ENCODE assay signal across 1 cellular context in genomic region chr5:131671994-131672655, GRCh38.
TF ChIP-seq lines count a peak whose summit lies in the region.

No MANE protein-coding gene starts in this region.

TF ChIP-seq in K562, 482 proteins besides CTCF, POLR2A, EP300 and RAD21 (continued from another document and continues in another):
- TF ChIP-seq, protein P1, sequence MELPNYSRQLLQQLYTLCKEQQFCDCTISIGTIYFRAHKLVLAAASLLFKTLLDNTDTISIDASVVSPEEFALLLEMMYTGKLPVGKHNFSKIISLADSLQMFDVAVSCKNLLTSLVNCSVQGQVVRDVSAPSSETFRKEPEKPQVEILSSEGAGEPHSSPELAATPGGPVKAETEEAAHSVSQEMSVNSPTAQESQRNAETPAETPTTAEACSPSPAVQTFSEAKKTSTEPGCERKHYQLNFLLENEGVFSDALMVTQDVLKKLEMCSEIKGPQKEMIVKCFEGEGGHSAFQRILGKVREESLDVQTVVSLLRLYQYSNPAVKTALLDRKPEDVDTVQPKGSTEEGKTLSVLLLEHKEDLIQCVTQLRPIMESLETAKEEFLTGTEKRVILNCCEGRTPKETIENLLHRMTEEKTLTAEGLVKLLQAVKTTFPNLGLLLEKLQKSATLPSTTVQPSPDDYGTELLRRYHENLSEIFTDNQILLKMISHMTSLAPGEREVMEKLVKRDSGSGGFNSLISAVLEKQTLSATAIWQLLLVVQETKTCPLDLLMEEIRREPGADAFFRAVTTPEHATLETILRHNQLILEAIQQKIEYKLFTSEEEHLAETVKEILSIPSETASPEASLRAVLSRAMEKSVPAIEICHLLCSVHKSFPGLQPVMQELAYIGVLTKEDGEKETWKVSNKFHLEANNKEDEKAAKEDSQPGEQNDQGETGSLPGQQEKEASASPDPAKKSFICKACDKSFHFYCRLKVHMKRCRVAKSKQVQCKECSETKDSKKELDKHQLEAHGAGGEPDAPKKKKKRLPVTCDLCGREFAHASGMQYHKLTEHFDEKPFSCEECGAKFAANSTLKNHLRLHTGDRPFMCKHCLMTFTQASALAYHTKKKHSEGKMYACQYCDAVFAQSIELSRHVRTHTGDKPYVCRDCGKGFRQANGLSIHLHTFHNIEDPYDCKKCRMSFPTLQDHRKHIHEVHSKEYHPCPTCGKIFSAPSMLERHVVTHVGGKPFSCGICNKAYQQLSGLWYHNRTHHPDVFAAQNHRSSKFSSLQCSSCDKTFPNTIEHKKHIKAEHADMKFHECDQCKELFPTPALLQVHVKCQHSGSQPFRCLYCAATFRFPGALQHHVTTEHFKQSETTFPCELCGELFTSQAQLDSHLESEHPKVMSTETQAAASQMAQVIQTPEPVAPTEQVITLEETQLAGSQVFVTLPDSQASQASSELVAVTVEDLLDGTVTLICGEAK (IDR thresholded peaks at IDR 0.05) = no peak
- TF ChIP-seq, protein P1 (CRISPR knock-in tag; IDR thresholded peaks at IDR 0.05) = no peak
- no peak for TF ChIP-seq ZNF57 (CRISPR knock-in tag; IDR thresholded peaks at IDR 0.05)
- no peak for TF ChIP-seq TBP (optimal IDR thresholded peaks at IDR 0.05; ENCODE audit: low read depth, low read length)
- TF ChIP-seq, protein P2, sequence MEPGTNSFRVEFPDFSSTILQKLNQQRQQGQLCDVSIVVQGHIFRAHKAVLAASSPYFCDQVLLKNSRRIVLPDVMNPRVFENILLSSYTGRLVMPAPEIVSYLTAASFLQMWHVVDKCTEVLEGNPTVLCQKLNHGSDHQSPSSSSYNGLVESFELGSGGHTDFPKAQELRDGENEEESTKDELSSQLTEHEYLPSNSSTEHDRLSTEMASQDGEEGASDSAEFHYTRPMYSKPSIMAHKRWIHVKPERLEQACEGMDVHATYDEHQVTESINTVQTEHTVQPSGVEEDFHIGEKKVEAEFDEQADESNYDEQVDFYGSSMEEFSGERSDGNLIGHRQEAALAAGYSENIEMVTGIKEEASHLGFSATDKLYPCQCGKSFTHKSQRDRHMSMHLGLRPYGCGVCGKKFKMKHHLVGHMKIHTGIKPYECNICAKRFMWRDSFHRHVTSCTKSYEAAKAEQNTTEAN (CRISPR knock-in tag; IDR thresholded peaks at IDR 0.05) = no peak
- TF ChIP-seq, protein P3, sequence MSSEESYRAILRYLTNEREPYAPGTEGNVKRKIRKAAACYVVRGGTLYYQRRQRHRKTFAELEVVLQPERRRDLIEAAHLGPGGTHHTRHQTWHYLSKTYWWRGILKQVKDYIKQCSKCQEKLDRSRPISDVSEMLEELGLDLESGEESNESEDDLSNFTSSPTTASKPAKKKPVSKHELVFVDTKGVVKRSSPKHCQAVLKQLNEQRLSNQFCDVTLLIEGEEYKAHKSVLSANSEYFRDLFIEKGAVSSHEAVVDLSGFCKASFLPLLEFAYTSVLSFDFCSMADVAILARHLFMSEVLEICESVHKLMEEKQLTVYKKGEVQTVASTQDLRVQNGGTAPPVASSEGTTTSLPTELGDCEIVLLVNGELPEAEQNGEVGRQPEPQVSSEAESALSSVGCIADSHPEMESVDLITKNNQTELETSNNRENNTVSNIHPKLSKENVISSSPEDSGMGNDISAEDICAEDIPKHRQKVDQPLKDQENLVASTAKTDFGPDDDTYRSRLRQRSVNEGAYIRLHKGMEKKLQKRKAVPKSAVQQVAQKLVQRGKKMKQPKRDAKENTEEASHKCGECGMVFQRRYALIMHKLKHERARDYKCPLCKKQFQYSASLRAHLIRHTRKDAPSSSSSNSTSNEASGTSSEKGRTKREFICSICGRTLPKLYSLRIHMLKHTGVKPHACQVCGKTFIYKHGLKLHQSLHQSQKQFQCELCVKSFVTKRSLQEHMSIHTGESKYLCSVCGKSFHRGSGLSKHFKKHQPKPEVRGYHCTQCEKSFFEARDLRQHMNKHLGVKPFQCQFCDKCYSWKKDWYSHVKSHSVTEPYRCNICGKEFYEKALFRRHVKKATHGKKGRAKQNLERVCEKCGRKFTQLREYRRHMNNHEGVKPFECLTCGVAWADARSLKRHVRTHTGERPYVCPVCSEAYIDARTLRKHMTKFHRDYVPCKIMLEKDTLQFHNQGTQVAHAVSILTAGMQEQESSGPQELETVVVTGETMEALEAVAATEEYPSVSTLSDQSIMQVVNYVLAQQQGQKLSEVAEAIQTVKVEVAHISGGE (CRISPR knock-in tag; IDR thresholded peaks at IDR 0.05) = 0 out of 6 replicates have a peak, but pooled peaks of 1 of the 3 experiments have one; percentile 18
- TF ChIP-seq CBX1 (IDR thresholded peaks at IDR 0.05; ENCODE audit: low read depth) = no peak
- TF ChIP-seq, protein P4, sequence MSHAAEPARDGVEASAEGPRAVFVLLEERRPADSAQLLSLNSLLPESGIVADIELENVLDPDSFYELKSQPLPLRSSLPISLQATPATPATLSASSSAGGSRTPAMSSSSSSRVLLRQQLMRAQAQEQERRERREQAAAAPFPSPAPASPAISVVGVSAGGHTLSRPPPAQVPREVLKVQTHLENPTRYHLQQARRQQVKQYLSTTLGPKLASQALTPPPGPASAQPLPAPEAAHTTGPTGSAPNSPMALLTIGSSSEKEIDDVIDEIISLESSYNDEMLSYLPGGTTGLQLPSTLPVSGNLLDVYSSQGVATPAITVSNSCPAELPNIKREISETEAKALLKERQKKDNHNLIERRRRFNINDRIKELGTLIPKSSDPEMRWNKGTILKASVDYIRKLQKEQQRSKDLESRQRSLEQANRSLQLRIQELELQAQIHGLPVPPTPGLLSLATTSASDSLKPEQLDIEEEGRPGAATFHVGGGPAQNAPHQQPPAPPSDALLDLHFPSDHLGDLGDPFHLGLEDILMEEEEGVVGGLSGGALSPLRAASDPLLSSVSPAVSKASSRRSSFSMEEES (CRISPR knock-in tag; IDR thresholded peaks at IDR 0.05) = no peak
- peak in 1 of 2 experiments; percentile 77; a peak in 2 of 4 replicates for TF ChIP-seq FOXA3 (CRISPR knock-in tag; conservative IDR thresholded peaks at IDR 0.05 in 1 of 2, IDR thresholded peaks at IDR 0.05 in 1 of 2)
- TF ChIP-seq MED1 (CRISPR knock-in tag; IDR thresholded peaks at IDR 0.05; ENCODE audit: borderline replicate concordance) = no peak
- TF ChIP-seq XRCC3 (IDR thresholded peaks at IDR 0.05) = no peak
- TF ChIP-seq CHD2 (IDR thresholded peaks at IDR 0.05; ENCODE audit: low read depth, low read length) = no peak
- no peak for TF ChIP-seq HSF4 (CRISPR knock-in tag; IDR thresholded peaks at IDR 0.05; ENCODE audit: borderline replicate concordance)
- TF ChIP-seq FOXJ2 (tag; IDR thresholded peaks at IDR 0.05) = no peak; the same call in 1 of the 2 replicates
- no peak for TF ChIP-seq SREBF1 (IDR thresholded peaks at IDR 0.05; ENCODE audit: borderline replicate concordance, low read depth, low read length)
- TF ChIP-seq KDM4B (IDR thresholded peaks at IDR 0.05; ENCODE audit: borderline replicate concordance in 2 of 2, low read depth in 1 of 2) = no peak
- TF ChIP-seq DDX20 (tag; IDR thresholded peaks at IDR 0.05; ENCODE audit: low read depth) = no peak
- TF ChIP-seq KAT7 (CRISPR knock-in tag; IDR thresholded peaks at IDR 0.05; ENCODE audit: borderline replicate concordance) = no peak
- no peak for TF ChIP-seq GTF2F1 (IDR thresholded peaks at IDR 0.05; ENCODE audit: low read depth, low read length)
- TF ChIP-seq ZEB2 (IDR thresholded peaks at IDR 0.05) = no peak
- no peak for TF ChIP-seq MLX (CRISPR knock-in tag; conservative IDR thresholded peaks at IDR 0.05)
- TF ChIP-seq BACH1 (tag; IDR thresholded peaks at IDR 0.05) = no peak
- no peak for TF ChIP-seq NONO (IDR thresholded peaks at IDR 0.05; ENCODE audit: low read depth in 2 of 2, low read length in 1 of 2)
- TF ChIP-seq, protein P5, sequence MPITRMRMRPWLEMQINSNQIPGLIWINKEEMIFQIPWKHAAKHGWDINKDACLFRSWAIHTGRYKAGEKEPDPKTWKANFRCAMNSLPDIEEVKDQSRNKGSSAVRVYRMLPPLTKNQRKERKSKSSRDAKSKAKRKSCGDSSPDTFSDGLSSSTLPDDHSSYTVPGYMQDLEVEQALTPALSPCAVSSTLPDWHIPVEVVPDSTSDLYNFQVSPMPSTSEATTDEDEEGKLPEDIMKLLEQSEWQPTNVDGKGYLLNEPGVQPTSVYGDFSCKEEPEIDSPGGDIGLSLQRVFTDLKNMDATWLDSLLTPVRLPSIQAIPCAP (CRISPR knock-in tag; IDR thresholded peaks at IDR 0.05; ENCODE audit: borderline replicate concordance) = no peak
- no peak for TF ChIP-seq NCOA4 (IDR thresholded peaks at IDR 0.05; ENCODE audit: partially characterized antibody)
- no peak for TF ChIP-seq FUS (optimal IDR thresholded peaks at IDR 0.05; ENCODE audit: low read depth, low read length)
- no peak for TF ChIP-seq ZNF699 (CRISPR knock-in tag; IDR thresholded peaks at IDR 0.05; ENCODE audit: insufficient replicate concordance)
- TF ChIP-seq HDAC2 (IDR thresholded peaks at IDR 0.05) = no peak
- TF ChIP-seq CEBPG (CRISPR knock-in tag; IDR thresholded peaks at IDR 0.05) = no peak
- peak in 1 of 2 experiments; percentile 41; a peak in 1 of 4 replicates for TF ChIP-seq CEBPG (tag; conservative IDR thresholded peaks at IDR 0.05 in 1 of 2, IDR thresholded peaks at IDR 0.05 in 1 of 2)
- TF ChIP-seq DMBX1 (CRISPR knock-in tag; IDR thresholded peaks at IDR 0.05; ENCODE audit: borderline replicate concordance) = no peak
- TF ChIP-seq ZKSCAN3 (CRISPR knock-in tag; IDR thresholded peaks at IDR 0.05) = no peak
- TF ChIP-seq ZNF311 (CRISPR knock-in tag; IDR thresholded peaks at IDR 0.05) = no peak
- TF ChIP-seq, protein P6, sequence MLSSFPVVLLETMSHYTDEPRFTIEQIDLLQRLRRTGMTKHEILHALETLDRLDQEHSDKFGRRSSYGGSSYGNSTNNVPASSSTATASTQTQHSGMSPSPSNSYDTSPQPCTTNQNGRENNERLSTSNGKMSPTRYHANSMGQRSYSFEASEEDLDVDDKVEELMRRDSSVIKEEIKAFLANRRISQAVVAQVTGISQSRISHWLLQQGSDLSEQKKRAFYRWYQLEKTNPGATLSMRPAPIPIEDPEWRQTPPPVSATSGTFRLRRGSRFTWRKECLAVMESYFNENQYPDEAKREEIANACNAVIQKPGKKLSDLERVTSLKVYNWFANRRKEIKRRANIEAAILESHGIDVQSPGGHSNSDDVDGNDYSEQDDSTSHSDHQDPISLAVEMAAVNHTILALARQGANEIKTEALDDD (IDR thresholded peaks at IDR 0.05) = no peak
- TF ChIP-seq, protein P7, sequence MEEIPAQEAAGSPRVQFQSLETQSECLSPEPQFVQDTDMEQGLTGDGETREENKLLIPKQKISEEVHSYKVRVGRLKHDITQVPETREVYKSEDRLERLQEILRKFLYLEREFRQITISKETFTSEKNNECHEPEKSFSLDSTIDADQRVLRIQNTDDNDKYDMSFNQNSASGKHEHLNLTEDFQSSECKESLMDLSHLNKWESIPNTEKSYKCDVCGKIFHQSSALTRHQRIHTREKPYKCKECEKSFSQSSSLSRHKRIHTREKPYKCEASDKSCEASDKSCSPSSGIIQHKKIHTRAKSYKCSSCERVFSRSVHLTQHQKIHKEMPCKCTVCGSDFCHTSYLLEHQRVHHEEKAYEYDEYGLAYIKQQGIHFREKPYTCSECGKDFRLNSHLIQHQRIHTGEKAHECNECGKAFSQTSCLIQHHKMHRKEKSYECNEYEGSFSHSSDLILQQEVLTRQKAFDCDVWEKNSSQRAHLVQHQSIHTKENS (CRISPR knock-in tag; IDR thresholded peaks at IDR 0.05) = no peak
- no peak for TF ChIP-seq ZNF282 (CRISPR knock-in tag; IDR thresholded peaks at IDR 0.05)
- TF ChIP-seq, protein P8, sequence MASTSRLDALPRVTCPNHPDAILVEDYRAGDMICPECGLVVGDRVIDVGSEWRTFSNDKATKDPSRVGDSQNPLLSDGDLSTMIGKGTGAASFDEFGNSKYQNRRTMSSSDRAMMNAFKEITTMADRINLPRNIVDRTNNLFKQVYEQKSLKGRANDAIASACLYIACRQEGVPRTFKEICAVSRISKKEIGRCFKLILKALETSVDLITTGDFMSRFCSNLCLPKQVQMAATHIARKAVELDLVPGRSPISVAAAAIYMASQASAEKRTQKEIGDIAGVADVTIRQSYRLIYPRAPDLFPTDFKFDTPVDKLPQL (IDR thresholded peaks at IDR 0.05; ENCODE audit: extremely low read depth, insufficient read length) = no peak
- TF ChIP-seq ARID2 (IDR thresholded peaks at IDR 0.05) = no peak
- TF ChIP-seq U2AF2 (optimal IDR thresholded peaks at IDR 0.05; ENCODE audit: low read depth, low read length) = no peak
- no peak for TF ChIP-seq NFYB (IDR thresholded peaks at IDR 0.05; ENCODE audit: extremely low read depth, insufficient read length)
- TF ChIP-seq RFX1 (IDR thresholded peaks at IDR 0.05) = no peak
- no peak for TF ChIP-seq CREBBP (IDR thresholded peaks at IDR 0.05; ENCODE audit: low read depth, low read length)
- TF ChIP-seq, protein P9, sequence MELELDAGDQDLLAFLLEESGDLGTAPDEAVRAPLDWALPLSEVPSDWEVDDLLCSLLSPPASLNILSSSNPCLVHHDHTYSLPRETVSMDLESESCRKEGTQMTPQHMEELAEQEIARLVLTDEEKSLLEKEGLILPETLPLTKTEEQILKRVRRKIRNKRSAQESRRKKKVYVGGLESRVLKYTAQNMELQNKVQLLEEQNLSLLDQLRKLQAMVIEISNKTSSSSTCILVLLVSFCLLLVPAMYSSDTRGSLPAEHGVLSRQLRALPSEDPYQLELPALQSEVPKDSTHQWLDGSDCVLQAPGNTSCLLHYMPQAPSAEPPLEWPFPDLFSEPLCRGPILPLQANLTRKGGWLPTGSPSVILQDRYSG (tag; conservative IDR thresholded peaks at IDR 0.05; ENCODE audit: low read depth) = no peak
- TF ChIP-seq MEF2A (IDR thresholded peaks at IDR 0.05; ENCODE audit: control insufficient read depth, low read depth, low read length) = no peak
